In genomic region chr2:469521-469920, GRCh38 we compare ENCODE assay signal across 37 cellular contexts.
"Had no signal": no experiment of that assay in that cellular context is flagged by ENCODE, and none has a peak within 500 bp of the region (broad histone marks: within the 10 kb centered on the region; RNA-seq: fewer than 3 reads in every experiment).

No MANE protein-coding gene starts in this region.

- H3K36me3 ChIP-seq: ascending aorta, cardiac muscle cell, MG63, WERI-Rb-1 had no signal

- DNase-seq: activated CD4-positive, alpha-beta memory T cell treated with anti-CD3 and anti-CD28 coated beads, Interleukin-2, amount 10 ng/mL, durations not matched to agents 7 days and 5 days; activated CD4-positive, alpha-beta T cell treated with anti-CD3 and anti-CD28 coated beads for 1 hour; activated CD4-positive, alpha-beta T cell treated with anti-CD3 and anti-CD28 coated beads for 48 hours; activated CD4-positive, CD25-positive, alpha-beta regulatory T cell; activated CD8-positive, alpha-beta memory T cell treated with anti-CD3 and anti-CD28 coated beads for 24 hours; activated CD8-positive, alpha-beta memory T cell treated with anti-CD3 and anti-CD28 coated beads, Interleukin-2, amount 10 ng/mL, durations not matched to agents 7 days and 5 days; activated CD8-positive, alpha-beta memory T cell treated with anti-CD3 and anti-CD28 coated beads, Interleukin-2, amount 50 U/mL, for 48 hours; activated effector memory CD4-positive, alpha-beta T cell treated with anti-CD3 and anti-CD28 coated beads, Interleukin-2, amount 50 U/mL, for 16 hours; activated naive CD4-positive, alpha-beta T cell treated with Interleukin-2 at 50 U/mL for 16 hours; activated naive CD8-positive, alpha-beta T cell treated with anti-CD3 and anti-CD28 coated beads, Interleukin-2, amount 10 ng/mL, durations not matched to agents 7 days and 5 days; activated T-cell treated with anti-CD3 and anti-CD28 coated beads, Interleukin-2, amount 50 U/mL, for 72 hours; amygdala; Kasumi-1; KG1; MG63; NCI-H1048; NCI-H1105 treated with DMSO at 0.1 percent for 48 hours; NCI-H1436; NCI-H1694; NCI-H1930; NCI-H2081 treated with DMSO at 0.1 percent for 48 hours; NCI-H226; NCI-H446 treated with DMSO at 0.1 percent for 48 hours; NCI-H524; NCI-H748 treated with DMSO at 0.1 percent for 48 hours; NK-92 treated with Interleukin-12 subunit alpha and Interleukin-12 subunit beta, amount 100 ng/mL, for 24 hours; OCI-M1; Right ventricle myocardium superior; SW 1271; T-helper 1 cell; T-helper 2 cell; T-helper 9 cell; WERI-Rb-1 had no signal

- H3K27ac Mint-ChIP-seq: activated CD4-positive, alpha-beta memory T cell treated with anti-CD3 and anti-CD28 coated beads, Interleukin-2, amount 10 ng/mL, durations not matched to agents 7 days and 5 days; activated CD8-positive, alpha-beta memory T cell treated with anti-CD3 and anti-CD28 coated beads, Interleukin-2, amount 10 ng/mL, durations not matched to agents 7 days and 5 days; activated naive CD4-positive, alpha-beta T cell treated with anti-CD3 and anti-CD28 coated beads, Interleukin-2, amount 50 U/mL, for 24 hours; activated naive CD8-positive, alpha-beta T cell treated with anti-CD3 and anti-CD28 coated beads, Interleukin-2, amount 10 ng/mL, durations not matched to agents 7 days and 5 days; activated T-cell treated with anti-CD3 and anti-CD28 coated beads, Interleukin-2, amount 50 U/mL, for 72 hours; activated T-helper 17 cell treated with anti-CD3 and anti-CD28 coated beads, Interleukin-2, amount 50 U/mL, for 72 hours had no signal

- H3K9me3 ChIP-seq: ascending aorta, MG63 had no signal

- ATAC-seq: activated CD8-positive, alpha-beta memory T cell treated with anti-CD3 and anti-CD28 coated beads, Interleukin-2, amount 10 ng/mL, durations not matched to agents 7 days and 5 days; activated T-cell treated with anti-CD3 and anti-CD28 coated beads, Interleukin-2, amount 50 U/mL, for 72 hours; activated T-helper 17 cell treated with anti-CD3 and anti-CD28 coated beads, Interleukin-2, amount 50 U/mL, for 72 hours had no signal

- H3K4me3 ChIP-seq: ascending aorta, cardiac muscle cell, MG63 had no signal

- H3K27ac ChIP-seq: ascending aorta, cardiac muscle cell, WERI-Rb-1 had no signal

- H3K36me3 Mint-ChIP-seq: activated CD8-positive, alpha-beta memory T cell treated with anti-CD3 and anti-CD28 coated beads, Interleukin-2, amount 10 ng/mL, durations not matched to agents 7 days and 5 days; activated naive CD8-positive, alpha-beta T cell treated with anti-CD3 and anti-CD28 coated beads, Interleukin-2, amount 10 ng/mL, durations not matched to agents 7 days and 5 days had no signal

- H3K4me1 Mint-ChIP-seq: activated CD4-positive, alpha-beta memory T cell treated with anti-CD3 and anti-CD28 coated beads, Interleukin-2, amount 10 ng/mL, durations not matched to agents 7 days and 5 days had no signal

- H3K4me3 Mint-ChIP-seq: activated CD4-positive, alpha-beta memory T cell treated with anti-CD3 and anti-CD28 coated beads, Interleukin-2, amount 10 ng/mL, durations not matched to agents 7 days and 5 days; activated CD8-positive, alpha-beta memory T cell treated with anti-CD3 and anti-CD28 coated beads, Interleukin-2, amount 10 ng/mL, durations not matched to agents 7 days and 5 days; activated naive CD4-positive, alpha-beta T cell treated with anti-CD3 and anti-CD28 coated beads, Interleukin-2, amount 50 U/mL, for 24 hours; activated naive CD8-positive, alpha-beta T cell treated with anti-CD3 and anti-CD28 coated beads, Interleukin-2, amount 10 ng/mL, durations not matched to agents 7 days and 5 days; activated T-cell treated with anti-CD3 and anti-CD28 coated beads, Interleukin-2, amount 50 U/mL, for 72 hours; activated T-helper 17 cell treated with anti-CD3 and anti-CD28 coated beads, Interleukin-2, amount 50 U/mL, for 72 hours had no signal

- H3K4me1 ChIP-seq: ascending aorta had no signal
